Comparison of ENCODE assay signal across 18 cellular contexts in the genomic region with DNA sequence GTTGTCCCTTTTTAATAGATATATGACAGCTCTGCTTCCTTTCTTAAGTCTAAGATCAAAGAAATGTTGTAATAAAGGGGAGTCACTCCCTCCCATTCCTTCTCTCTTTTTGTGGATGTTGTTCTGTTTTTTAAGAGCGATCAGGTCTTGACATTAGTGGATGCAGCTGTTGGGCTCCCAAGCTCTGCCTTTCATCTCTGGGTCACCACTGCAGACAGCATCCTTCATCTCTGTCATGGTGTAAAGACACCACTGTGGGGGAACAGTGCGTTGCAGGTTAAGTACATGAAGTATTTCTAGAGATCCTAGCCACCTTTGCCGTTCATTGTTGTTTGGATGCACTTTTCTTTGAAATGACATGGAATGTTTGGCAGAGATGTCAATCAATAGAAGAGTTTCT. TPM values are rescaled to one million over a fixed set of nuclear protein-coding genes. Genes with fewer than 3 reads are reported as not detected.
A peak's percentile ranks its signal among the peaks of the same experiment; 100 is the strongest.
DNase-seq lines count a peak whose midpoint lies in the region; ATAC-seq, FAIRE-seq and TF ChIP-seq lines count a peak whose summit lies in the region.
"Had no signal": no experiment of that assay in that cellular context is flagged by ENCODE, and none has a peak within 500 bp of the region (broad histone marks: within the 10 kb centered on the region; RNA-seq: fewer than 3 reads in every experiment).

No MANE protein-coding gene starts in this region.

- 63% methylated on average over 3 of the region's 3 CpGs for WGBS in A549 (ENCODE audit: missing lambda C conversion rate)

- no peak overlapping the region for H3K9ac ChIP-seq in astrocyte (ENCODE audit: low read length)

- H2AFZ ChIP-seq in astrocyte (ENCODE audit: low read depth, low read length): no peak overlapping the region

- POLR2A ChIA-PET in A549 (lab: Yijun Ruan, JAX): interaction anchor here (0.6 kb wide), 1 partner anchor 9 kb away, joined by 4 read pairs; no protein-coding TSS in a partner anchor

- CTCF ChIA-PET in A549 (lab: Yijun Ruan, JAX): interaction anchor here (0.7 to 2.0 kb wide), 3 partner anchors 9 to 12 kb away, joined by 3 to 6 read pairs (median 4); no protein-coding TSS in a partner anchor

- TF ChIP-seq POLR2A in A549 (IDR thresholded peaks at IDR 0.05; ENCODE audit: low read length): no peak

- peaks cover 95% of the 10 kb centered on the region for H4K20me1 ChIP-seq in astrocyte (ENCODE audit: insufficient read depth, low read length)

- FAIRE-seq in A549 (lab: Jason Lieb, UNC) (no peak), GM19239 (lab: Jason Lieb, UNC) (peak; percentile 39), astrocyte (lab: Jason Lieb, UNC) (no peak)

- peak overlapping the region; percentile 22 for H3K27ac Mint-ChIP-seq in astrocyte (ENCODE audit: unreplicated experiment)
- peak overlapping the region; percentile 17 for H3K27ac Mint-ChIP-seq in nephron progenitor cell

- no peaks in the 10 kb centered on the region for H3K27me3 Mint-ChIP-seq in astrocyte (ENCODE audit: low read depth, unreplicated experiment)
- H3K27me3 Mint-ChIP-seq in nephron progenitor cell (ENCODE audit: low read depth, poor library complexity): no peaks in the 10 kb centered on the region
- H3K27me3 Mint-ChIP-seq: CD4-positive, alpha-beta memory T cell had no signal

- H3K36me3 Mint-ChIP-seq in astrocyte (ENCODE audit: low read depth, unreplicated experiment): peaks cover 13% of the 10 kb centered on the region
- peaks cover 37% of the 10 kb centered on the region for H3K36me3 Mint-ChIP-seq in nephron progenitor cell (ENCODE audit: low read depth)

- no peaks in the 10 kb centered on the region for H3K9me3 Mint-ChIP-seq in astrocyte (ENCODE audit: unreplicated experiment)
- no peaks in the 10 kb centered on the region for H3K9me3 Mint-ChIP-seq in nephron progenitor cell
- H3K9me3 Mint-ChIP-seq: CD4-positive, alpha-beta memory T cell had no signal

- H3K4me1 Mint-ChIP-seq in astrocyte (ENCODE audit: low read depth, unreplicated experiment) (peaks cover 72% of the 10 kb centered on the region), nephron progenitor cell (peaks cover 35% of the 10 kb centered on the region)

- H3K4me2 ChIP-seq in A549 (peak overlapping the region; percentile 77), astrocyte (ENCODE audit: low read length) (no peak overlapping the region)

- H3K4me3 Mint-ChIP-seq in astrocyte (ENCODE audit: unreplicated experiment) (no peak overlapping the region), nephron progenitor cell (peak overlapping the region; percentile 8)

- TF ChIP-seq CTCF in A549 (IDR thresholded peaks at IDR 0.05): no peak
- no peak for TF ChIP-seq CTCF in astrocyte (IDR thresholded peaks at IDR 0.05; ENCODE audit: insufficient read depth, low read depth, low read length)
- TF ChIP-seq CTCF in nephron progenitor cell (IDR thresholded peaks at IDR 0.05): no peak
- no peak for TF ChIP-seq CTCF in GM10266 (IDR thresholded peaks at IDR 0.05; ENCODE audit: control insufficient read depth, insufficient read depth, low read depth, missing control alignments)

- DNase-seq in A549 (ENCODE audit: low read depth in 1 of 2, low spot score in 1 of 2): no peak
- DNase-seq in GM19239 (ENCODE audit: insufficient read length, low spot score): no peak
- DNase-seq in astrocyte (ENCODE audit: low read depth): no peak
- DNase-seq in nephron progenitor cell: no peak
- DNase-seq in GM10266 (ENCODE audit: extremely low spot score): no peak
- DNase-seq: activated CD4-positive, alpha-beta T cell treated with anti-CD3 and anti-CD28 coated beads, Interleukin-2, amount 50 U/mL, for 48 hours; activated naive CD4-positive, alpha-beta T cell treated with Interleukin-2 at 50 U/mL for 16 hours; aorta; CD4-positive, alpha-beta memory T cell; heart right ventricle; lower lobe of right lung; PC-3; spleen had no signal

- ATAC-seq in A549: 0 out of 6 replicates have a peak, but pooled peaks of 1 of the 2 experiments have one; percentile 13
- no peak for ATAC-seq in HG03354 (IDR thresholded peaks at IDR 0.05; ENCODE audit: poor library complexity, severe bottlenecking, unreplicated experiment)
- no peak for ATAC-seq in GM19467 (IDR thresholded peaks at IDR 0.05; ENCODE audit: unreplicated experiment)
- no peak for ATAC-seq in GM18870 (IDR thresholded peaks at IDR 0.05; ENCODE audit: unreplicated experiment)
- ATAC-seq: lower lobe of right lung, PC-3 had no signal

- peaks cover 15% of the 10 kb centered on the region for H3K36me3 ChIP-seq in astrocyte (ENCODE audit: insufficient read depth, low read length)
- H3K36me3 ChIP-seq: suprapubic skin, vagina had no signal

- TF ChIP-seq EP300 in A549 (IDR thresholded peaks at IDR 0.05): no peak

- no peaks in the 10 kb centered on the region for H3K27me3 ChIP-seq in astrocyte (ENCODE audit: insufficient read depth, low read length)
- H3K27me3 ChIP-seq: heart right ventricle, spleen, suprapubic skin, vagina had no signal

- no peak overlapping the region for H3K4me3 ChIP-seq in A549
- no peak overlapping the region for H3K4me3 ChIP-seq in astrocyte (ENCODE audit: insufficient read depth, low read depth, low read length)
- H3K4me3 ChIP-seq: heart right ventricle, lower lobe of right lung, spleen, suprapubic skin, vagina had no signal

- peaks cover 95% of the 10 kb centered on the region for H3K4me1 ChIP-seq in A549
- H3K4me1 ChIP-seq in astrocyte (ENCODE audit: insufficient read depth, low read length): peaks cover 6% of the 10 kb centered on the region

- peaks cover 97% of the 10 kb centered on the region for H3K79me2 ChIP-seq in astrocyte (ENCODE audit: insufficient read depth, low read length)

- no peak for TF ChIP-seq RAD21 in A549 (conservative IDR thresholded peaks at IDR 0.05 in 1 of 2, IDR thresholded peaks at IDR 0.05 in 1 of 2)

- no peaks in the 10 kb centered on the region for H3K9me3 ChIP-seq in A549
- no peaks in the 10 kb centered on the region for H3K9me3 ChIP-seq in astrocyte (ENCODE audit: insufficient read depth, low read depth, low read length)
- H3K9me3 ChIP-seq: heart right ventricle, lower lobe of right lung, spleen, suprapubic skin, vagina had no signal

- H3K27ac ChIP-seq in A549 (peak overlapping the region in 1 of 2 experiments; percentile 65; a peak in 3 of 6 replicates), astrocyte (ENCODE audit: low read depth, low read length) (no peak overlapping the region)
- H3K27ac ChIP-seq: lower lobe of right lung had no signal

TF ChIP-seq in A549, 52 proteins besides CTCF, POLR2A, EP300 and RAD21 (continues in another document):
- TF ChIP-seq, protein P1, sequence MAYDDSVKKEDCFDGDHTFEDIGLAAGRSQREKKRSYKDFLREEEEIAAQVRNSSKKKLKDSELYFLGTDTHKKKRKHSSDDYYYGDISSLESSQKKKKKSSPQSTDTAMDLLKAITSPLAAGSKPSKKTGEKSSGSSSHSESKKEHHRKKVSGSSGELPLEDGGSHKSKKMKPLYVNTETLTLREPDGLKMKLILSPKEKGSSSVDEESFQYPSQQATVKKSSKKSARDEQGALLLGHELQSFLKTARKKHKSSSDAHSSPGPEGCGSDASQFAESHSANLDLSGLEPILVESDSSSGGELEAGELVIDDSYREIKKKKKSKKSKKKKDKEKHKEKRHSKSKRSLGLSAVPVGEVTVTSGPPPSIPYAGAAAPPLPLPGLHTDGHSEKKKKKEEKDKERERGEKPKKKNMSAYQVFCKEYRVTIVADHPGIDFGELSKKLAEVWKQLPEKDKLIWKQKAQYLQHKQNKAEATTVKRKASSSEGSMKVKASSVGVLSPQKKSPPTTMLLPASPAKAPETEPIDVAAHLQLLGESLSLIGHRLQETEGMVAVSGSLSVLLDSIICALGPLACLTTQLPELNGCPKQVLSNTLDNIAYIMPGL (CRISPR knock-in tag; IDR thresholded peaks at IDR 0.05; ENCODE audit: borderline replicate concordance): no peak
- no peak for TF ChIP-seq HOXB5 (CRISPR knock-in tag; IDR thresholded peaks at IDR 0.05)
- no peak for TF ChIP-seq TFCP2L1 (CRISPR knock-in tag; IDR thresholded peaks at IDR 0.05)
- no peak for TF ChIP-seq RNF2 (IDR thresholded peaks at IDR 0.05; ENCODE audit: borderline replicate concordance, low read depth)
- TF ChIP-seq JUNB (IDR thresholded peaks at IDR 0.05): no peak
- no peak for TF ChIP-seq CBX2 (IDR thresholded peaks at IDR 0.05; ENCODE audit: borderline replicate concordance, low read depth)
- TF ChIP-seq CHD2 (IDR thresholded peaks at IDR 0.05; ENCODE audit: low read length, partially characterized antibody): no peak
- TF ChIP-seq HOXB13 (CRISPR knock-in tag; IDR thresholded peaks at IDR 0.05; ENCODE audit: low read depth): no peak
- TF ChIP-seq, protein P2, sequence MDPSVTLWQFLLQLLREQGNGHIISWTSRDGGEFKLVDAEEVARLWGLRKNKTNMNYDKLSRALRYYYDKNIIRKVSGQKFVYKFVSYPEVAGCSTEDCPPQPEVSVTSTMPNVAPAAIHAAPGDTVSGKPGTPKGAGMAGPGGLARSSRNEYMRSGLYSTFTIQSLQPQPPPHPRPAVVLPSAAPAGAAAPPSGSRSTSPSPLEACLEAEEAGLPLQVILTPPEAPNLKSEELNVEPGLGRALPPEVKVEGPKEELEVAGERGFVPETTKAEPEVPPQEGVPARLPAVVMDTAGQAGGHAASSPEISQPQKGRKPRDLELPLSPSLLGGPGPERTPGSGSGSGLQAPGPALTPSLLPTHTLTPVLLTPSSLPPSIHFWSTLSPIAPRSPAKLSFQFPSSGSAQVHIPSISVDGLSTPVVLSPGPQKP (IDR thresholded peaks at IDR 0.05; ENCODE audit: low read depth, low read length): no peak
- no peak for TF ChIP-seq RCOR1 (IDR thresholded peaks at IDR 0.05; ENCODE audit: low read depth, low read length)
- no peak for TF ChIP-seq EHMT2 (IDR thresholded peaks at IDR 0.05; ENCODE audit: low read depth)
- no peak for TF ChIP-seq SREBF2 (IDR thresholded peaks at IDR 0.05)
- TF ChIP-seq FOSL2 (IDR thresholded peaks at IDR 0.05): no peak
- no peak for TF ChIP-seq FOSL2 (CRISPR knock-in tag; IDR thresholded peaks at IDR 0.05)
- no peak for TF ChIP-seq HEYL (CRISPR knock-in tag; IDR thresholded peaks at IDR 0.05)
- TF ChIP-seq RARB (CRISPR knock-in tag; IDR thresholded peaks at IDR 0.05): no peak

RNA-seq across cellular contexts. Expression of a gene that starts 17.7 kb away (rescaled TPM):
- polyA plus RNA-seq in A549 (2011; rRNA removed) (29.5 and 56.0 TPM in 2 replicates), A549 (2017; fragmentation: RNase III; extraction: RNeasy Plus Mini Kit Qiagen cat#74134 plus additional on column Dnase treatment) (29.9 to 34.5 TPM (median 33.6 TPM) in 3 replicates)
- polyA plus RNA-seq in A549 (2012; cell fraction: cytosol; rRNA removed): 8.4 and 8.6 TPM in 2 replicates
- 7.0 and 15.3 TPM in 2 replicates for polyA plus RNA-seq in A549 (2012; cell fraction: nucleus; rRNA removed)
- polyA minus RNA-seq in A549 (2011; rRNA and poly(A)+ RNA removed): 181 TPM in 2 replicates
- total RNA-seq in astrocyte: 327 and 332 TPM in 2 replicates
